In genomic region chr20:4856022-4856755, GRCh38 we compare ENCODE assay signal across 25 cellular contexts.
"Had no signal": no experiment of that assay in that cellular context is flagged by ENCODE, and none has a peak within 500 bp of the region (broad histone marks: within the 10 kb centered on the region; RNA-seq: fewer than 3 reads in every experiment).

No MANE protein-coding gene starts in this region.

- H3K9me3 Mint-ChIP-seq: mesothelial cell of epicardium; natural killer cell treated with Interleukin-12 subunit alpha and Interleukin-12 subunit beta and Interleukin-15 and Interleukin-18, amount 100 ng/mL, for 72 hours; stimulated activated naive CD8-positive, alpha-beta T cell treated with anti-CD3 and anti-CD28 coated beads, Interleukin-15, Interleukin-2, amounts not matched to agents 100 ng/mL and 50 ng/mL, for 24 hours; WTC11 had no signal

- H3K27ac ChIP-seq: ascending aorta, epithelial cell of prostate, heart left ventricle, neutrophil, pancreas, psoas muscle, skin epidermis, thyroid gland had no signal

- DNase-seq: activated CD4-positive, alpha-beta T cell treated with anti-CD3 and anti-CD28 coated beads for 36 hours; activated CD4-positive, alpha-beta T cell treated with anti-CD3 and anti-CD28 coated beads, Interleukin-2, amount 50 U/mL, for 48 hours; activated effector memory CD4-positive, alpha-beta T cell treated with anti-CD3 and anti-CD28 coated beads, Interleukin-2, amount 50 U/mL, for 16 hours; central memory CD4-positive, alpha-beta T cell; dorsolateral prefrontal cortex; heart left ventricle; left colon; psoas muscle; stimulated activated CD4-positive, alpha-beta T cell treated with anti-CD3 and anti-CD28 coated beads, Interleukin-1b, Interleukin-23, amount 100 ng/mL, for 48 hours; substantia nigra; T-helper 1 cell; T-helper 9 cell; thyroid gland had no signal

- H3K27ac Mint-ChIP-seq: activated CD4-positive, alpha-beta T cell treated with anti-CD3 and anti-CD28 coated beads for 36 hours; activated naive CD8-positive, alpha-beta T cell; mesothelial cell of epicardium; natural killer cell treated with Interleukin-12 subunit alpha and Interleukin-12 subunit beta and Interleukin-15 and Interleukin-18, amount 100 ng/mL, for 72 hours; stimulated activated naive CD8-positive, alpha-beta T cell treated with anti-CD3 and anti-CD28 coated beads, Interleukin-15, Interleukin-2, amounts not matched to agents 100 ng/mL and 50 ng/mL, for 24 hours; WTC11 had no signal

- H3K4me1 ChIP-seq: adrenal gland, ascending aorta, pancreas, psoas muscle, thyroid gland had no signal

- ATAC-seq: activated CD4-positive, alpha-beta T cell treated with anti-CD3 and anti-CD28 coated beads for 36 hours; left colon; natural killer cell treated with Interleukin-12 subunit alpha and Interleukin-12 subunit beta and Interleukin-15 and Interleukin-18, amount 100 ng/mL, for 72 hours; psoas muscle; WTC11 had no signal

- H3K27me3 Mint-ChIP-seq: activated CD4-positive, alpha-beta T cell treated with anti-CD3 and anti-CD28 coated beads for 36 hours; activated naive CD8-positive, alpha-beta T cell; natural killer cell treated with Interleukin-12 subunit alpha and Interleukin-12 subunit beta and Interleukin-15 and Interleukin-18, amount 100 ng/mL, for 72 hours; stimulated activated naive CD8-positive, alpha-beta T cell treated with anti-CD3 and anti-CD28 coated beads, Interleukin-15, Interleukin-2, amounts not matched to agents 100 ng/mL and 50 ng/mL, for 24 hours had no signal

- H3K9me3 ChIP-seq: adrenal gland, ascending aorta, heart left ventricle, neutrophil, pancreas, psoas muscle, right atrium auricular region, thyroid gland had no signal

- H3K27me3 ChIP-seq: adrenal gland, ascending aorta, dorsolateral prefrontal cortex, heart left ventricle, neutrophil, pancreas, right atrium auricular region, thyroid gland had no signal

- H3K4me3 ChIP-seq: adrenal gland, ascending aorta, dorsolateral prefrontal cortex, heart left ventricle, pancreas, psoas muscle, right atrium auricular region, skin epidermis, thyroid gland had no signal

- H3K4me3 Mint-ChIP-seq: activated CD4-positive, alpha-beta T cell treated with anti-CD3 and anti-CD28 coated beads for 36 hours; activated naive CD8-positive, alpha-beta T cell; mesothelial cell of epicardium; natural killer cell treated with Interleukin-12 subunit alpha and Interleukin-12 subunit beta and Interleukin-15 and Interleukin-18, amount 100 ng/mL, for 72 hours; stimulated activated naive CD8-positive, alpha-beta T cell treated with anti-CD3 and anti-CD28 coated beads, Interleukin-15, Interleukin-2, amounts not matched to agents 100 ng/mL and 50 ng/mL, for 24 hours; WTC11 had no signal

- H3K4me1 Mint-ChIP-seq: activated CD4-positive, alpha-beta T cell treated with anti-CD3 and anti-CD28 coated beads for 36 hours; mesothelial cell of epicardium; WTC11 had no signal
